Comparison of ENCODE assay signal across 12 cellular contexts in the genomic region with DNA sequence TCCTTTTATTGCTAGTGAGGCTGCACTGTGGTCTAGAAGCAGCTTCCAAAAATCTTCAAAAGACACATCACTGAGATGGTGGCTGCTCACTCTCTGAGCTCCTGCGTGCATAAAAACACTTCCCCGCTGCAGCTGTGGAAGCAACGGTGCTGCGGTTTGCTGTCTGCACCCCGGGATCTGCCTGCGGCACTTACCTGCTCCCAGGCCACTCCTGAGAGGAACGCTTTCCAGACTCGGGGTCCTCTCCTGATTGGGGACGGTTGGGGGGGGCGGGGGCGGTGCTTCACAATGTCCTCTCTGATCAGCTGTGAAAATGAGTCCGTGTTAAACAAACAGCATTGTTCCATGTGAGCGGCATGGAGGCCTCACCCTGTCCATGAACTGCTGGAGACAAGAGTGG.
"Had no signal": no experiment of that assay in that cellular context is flagged by ENCODE, and none has a peak within 500 bp of the region (broad histone marks: within the 10 kb centered on the region; RNA-seq: fewer than 3 reads in every experiment).

No MANE protein-coding gene starts in this region.

- H3K4me3 ChIP-seq: esophagus squamous epithelium, thyroid gland had no signal

- H3K36me3 ChIP-seq: brain microvascular endothelial cell, esophagus squamous epithelium, thyroid gland had no signal

- H3K27me3 ChIP-seq: brain microvascular endothelial cell, esophagus squamous epithelium, thyroid gland had no signal

- H3K9me3 ChIP-seq: thyroid gland had no signal

- H3K27ac Mint-ChIP-seq: T-helper 17 cell had no signal

- H3K27ac ChIP-seq: brain microvascular endothelial cell, parathyroid adenoma, thyroid gland had no signal

- H3K4me1 Mint-ChIP-seq: neural crest cell had no signal

- DNase-seq: activated CD4-positive, alpha-beta T cell treated with anti-CD3 and anti-CD28 coated beads, Interleukin-2, amount 50 U/mL, for 1 hour; activated naive CD4-positive, alpha-beta T cell treated with anti-CD3 and anti-CD28 coated beads, Interleukin-2, amount 50 U/mL, for 16 hours; activated T-cell treated with anti-CD3 and anti-CD28 coated beads for 4 hours; brain microvascular endothelial cell; esophagus squamous epithelium; left ventricle myocardium superior; retina; small intestine; T-helper 17 cell; thyroid gland had no signal

- ATAC-seq: T-helper 17 cell had no signal

- H3K4me3 Mint-ChIP-seq: neural crest cell, T-helper 17 cell had no signal

- H3K4me1 ChIP-seq: parathyroid adenoma had no signal
